In genomic region chr10:3807221-3807927, GRCh38 we compare ENCODE assay signal across 1 cellular context.
TF ChIP-seq lines count a peak whose summit lies in the region.

No MANE protein-coding gene starts in this region.

TF ChIP-seq in K562, 482 proteins besides CTCF, POLR2A, EP300 and RAD21 (continued from another document):
- no peak for TF ChIP-seq ZNF280B (CRISPR knock-in tag; IDR thresholded peaks at IDR 0.05)
- no peak for TF ChIP-seq ZNF311 (CRISPR knock-in tag; IDR thresholded peaks at IDR 0.05)
- peak; percentile 69; the same call in 1 of the 2 replicates for TF ChIP-seq SPI1 (IDR thresholded peaks at IDR 0.05; ENCODE audit: borderline replicate concordance, low read depth, low read length)
- TF ChIP-seq USF1 (CRISPR knock-in tag; IDR thresholded peaks at IDR 0.05) = no peak
